In the genomic region with DNA sequence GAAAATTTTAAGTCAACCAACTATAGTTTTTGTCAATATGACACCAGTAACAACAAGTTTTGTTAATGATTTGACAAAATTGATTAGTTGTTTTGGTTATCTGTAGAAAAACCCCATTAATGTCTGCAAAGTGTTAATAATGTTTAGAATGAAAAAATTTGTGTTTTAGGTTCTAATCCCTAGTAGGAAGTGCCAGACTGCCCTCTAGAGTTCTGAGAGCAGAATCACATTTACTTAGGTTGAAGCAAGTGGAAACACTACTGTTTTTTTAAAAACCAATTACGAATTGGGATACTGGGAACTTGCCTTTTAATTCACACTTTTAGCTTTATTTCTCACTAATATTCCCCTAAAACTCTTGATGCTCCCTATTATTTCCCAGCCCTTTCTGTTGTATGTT, we compare ENCODE assay signal across 9 cellular contexts.
DNase-seq lines count a peak whose midpoint lies in the region; ATAC-seq, FAIRE-seq and TF ChIP-seq lines count a peak whose summit lies in the region.
"Had no signal": no experiment of that assay in that cellular context is flagged by ENCODE, and none has a peak within 500 bp of the region (broad histone marks: within the 10 kb centered on the region; RNA-seq: fewer than 3 reads in every experiment).

No MANE protein-coding gene starts in this region.

- H3K9ac ChIP-seq in DND-41 (ENCODE audit: low read depth, low read length): no peak overlapping the region
- no peak overlapping the region for H3K9ac ChIP-seq in HepG2 (ENCODE audit: insufficient read depth, low read depth, low read length)

- TF ChIP-seq RAD21 in HepG2 (CRISPR knock-in tag; IDR thresholded peaks at IDR 0.05): no peak

- TF ChIP-seq POLR2A in HepG2 (IDR thresholded peaks at IDR 0.05; ENCODE audit: insufficient read depth in 1 of 2, low read depth in 2 of 2, low read length in 2 of 2): no peak

- TF ChIP-seq EP300 in HepG2 (IDR thresholded peaks at IDR 0.05; ENCODE audit: low read depth in 2 of 2, low read length in 2 of 2) (no peak), HepG2 (CRISPR knock-in tag; IDR thresholded peaks at IDR 0.05; ENCODE audit: borderline replicate concordance) (no peak)

- in situ Hi-C loops in HepG2 (cut with HindIII; ENCODE audit: extremely low pct_ligation_motif_present, low pct_unique_long_range_greater_than_20kb): no loop called here

- WGBS in HepG2 (ENCODE audit: low lambda C conversion rate): 0% methylated on average over 1 of the region's 1 CpG

- no peak overlapping the region for H3K27ac ChIP-seq in DND-41 (ENCODE audit: low read length)
- H3K27ac ChIP-seq in RWPE2 (ENCODE audit: poor library complexity, severe bottlenecking): no peak overlapping the region
- H3K27ac ChIP-seq in HepG2 (ENCODE audit: extremely low read length, insufficient read depth, low read length): no peak overlapping the region

- H3K4me3 ChIP-seq in DND-41 (ENCODE audit: low read depth in 1 of 2, low read length in 2 of 2) (no peak overlapping the region), RWPE2 (ENCODE audit: severe bottlenecking) (no peak overlapping the region), HepG2 (replicated peaks in 1 of 3; ENCODE audit: insufficient read depth in 1 of 3, low read depth in 2 of 3, low read length in 3 of 3) (no peak overlapping the region)

- POLR2A ChIA-PET in HepG2 (lab: Yijun Ruan, JAX): no interaction called here

- H3K79me2 ChIP-seq in DND-41 (ENCODE audit: insufficient read depth, low read length) (no peaks in the 10 kb centered on the region), HepG2 (ENCODE audit: insufficient read depth, low read length) (no peaks in the 10 kb centered on the region)

- CTCF ChIA-PET in HepG2 (lab: Yijun Ruan, JAX; ENCODE audit: low intra/inter-chr PET ratio, low total read pairs): no interaction called here

- ATAC-seq in DND-41 (ENCODE audit: insufficient read depth, low read depth) (no peak), HG03095 (IDR thresholded peaks at IDR 0.05; ENCODE audit: unreplicated experiment) (peak; percentile 55), RWPE2 (ENCODE audit: low read depth) (no peak), HepG2 (no peak), HG02981 (IDR thresholded peaks at IDR 0.05; ENCODE audit: unreplicated experiment) (no peak), HG03139 (IDR thresholded peaks at IDR 0.05; ENCODE audit: unreplicated experiment) (no peak), GM18498 (IDR thresholded peaks at IDR 0.05; ENCODE audit: unreplicated experiment) (no peak)

- peak; percentile 46 for TF ChIP-seq CTCF in DND-41 (IDR thresholded peaks at IDR 0.05; ENCODE audit: borderline replicate concordance, extremely low read depth, low read length, poor library complexity, severe bottlenecking)
- TF ChIP-seq CTCF in RWPE2 (IDR thresholded peaks at IDR 0.05; ENCODE audit: poor library complexity, severe bottlenecking): peak; percentile 37
- TF ChIP-seq CTCF in HepG2 (CRISPR knock-in tag; IDR thresholded peaks at IDR 0.05): peak; percentile 32

- no peaks in the 10 kb centered on the region for H3K27me3 ChIP-seq in DND-41 (ENCODE audit: insufficient read depth, low read length, poor library complexity)
- no peaks in the 10 kb centered on the region for H3K27me3 ChIP-seq in RWPE2 (ENCODE audit: insufficient read depth, poor library complexity, severe bottlenecking)
- H3K27me3 ChIP-seq in HepG2 (ENCODE audit: control insufficient read depth in 1 of 2, insufficient read depth in 2 of 2, low read length in 2 of 2): no peaks in the 10 kb centered on the region

- H3K4me1 ChIP-seq in DND-41 (ENCODE audit: insufficient read depth, low read length): no peaks in the 10 kb centered on the region
- H3K4me1 ChIP-seq in RWPE2 (ENCODE audit: insufficient read depth, poor library complexity, severe bottlenecking): no peaks in the 10 kb centered on the region
- no peaks in the 10 kb centered on the region for H3K4me1 ChIP-seq in HepG2 (ENCODE audit: insufficient read depth, low read length)

- H4K20me1 ChIP-seq in DND-41 (ENCODE audit: insufficient read depth, low read length): no peaks in the 10 kb centered on the region
- no peaks in the 10 kb centered on the region for H4K20me1 ChIP-seq in HepG2 (ENCODE audit: insufficient read depth, low read length)

- H3K4me2 ChIP-seq in DND-41 (ENCODE audit: insufficient read depth, low read length) (no peak overlapping the region), HepG2 (ENCODE audit: low read depth, low read length) (no peak overlapping the region)

- H2AFZ ChIP-seq in DND-41 (ENCODE audit: low read depth, low read length) (no peak overlapping the region), HepG2 (ENCODE audit: low read length) (no peak overlapping the region)

- BruUV-seq in HepG2 (replicated peaks; lab: Mats Ljungman, UMichigan): no TSS peak

- DNase-seq in DND-41: no peak
- no peak for DNase-seq in RWPE2 (ENCODE audit: low spot score)
- DNase-seq in HepG2 (ENCODE audit: low spot score): peak; percentile 6
- DNase-seq in stimulated activated naive CD4-positive, alpha-beta T cell (lab: John Stamatoyannopoulos, UW): no peak
- DNase-seq: T-helper 1 cell had no signal

- intact Hi-C loops in HepG2 (cut with micrococcal nuclease; ENCODE audit: unreplicated experiment): loop anchor here (2.0 kb wide), 1 partner anchor 291 kb away; no protein-coding TSS in a partner anchor

- H3K9me3 ChIP-seq in DND-41 (ENCODE audit: insufficient read depth, low read length, severe bottlenecking) (no peaks in the 10 kb centered on the region), RWPE2 (ENCODE audit: severe bottlenecking) (no peaks in the 10 kb centered on the region), HepG2 (ENCODE audit: low read length) (no peaks in the 10 kb centered on the region)

- H3K36me3 ChIP-seq in DND-41 (ENCODE audit: insufficient read depth, low read length) (no peaks in the 10 kb centered on the region), RWPE2 (ENCODE audit: low read depth) (no peaks in the 10 kb centered on the region), HepG2 (replicated peaks in 1 of 2; ENCODE audit: control insufficient read depth in 1 of 2, insufficient read depth in 2 of 2, low read length in 2 of 2) (no peaks in the 10 kb centered on the region)

- no peak for FAIRE-seq in HepG2 (lab: Jason Lieb, UNC)

TF ChIP-seq in HepG2, 621 proteins besides CTCF, POLR2A, EP300 and RAD21:
- TF ChIP-seq GPN1 (CRISPR knock-in tag; IDR thresholded peaks at IDR 0.05; ENCODE audit: borderline replicate concordance) (no peak), STAG1 (CRISPR knock-in tag; IDR thresholded peaks at IDR 0.05) (peak; percentile 31; the same call in 1 of the 2 replicates)
TF ChIP-seq in HepG2: peak in this region for 1.
